In genomic region chr5:128199104-128199503, GRCh38 we compare ENCODE assay signal across 13 cellular contexts.
DNase-seq lines count a peak whose midpoint lies in the region; ATAC-seq, FAIRE-seq and TF ChIP-seq lines count a peak whose summit lies in the region.
"Had no signal": no experiment of that assay in that cellular context is flagged by ENCODE, and none has a peak within 500 bp of the region (broad histone marks: within the 10 kb centered on the region; RNA-seq: fewer than 3 reads in every experiment).

No MANE protein-coding gene starts in this region.

- FAIRE-seq in endothelial cell of umbilical vein (lab: Jason Lieb, UNC), result peak; percentile 72
- FAIRE-seq: keratinocyte had no signal

- POLR2A ChIA-PET in endothelial cell of umbilical vein (lab: Charles Lee), result no interaction called here

- no peak overlapping the region for H3K4ac ChIP-seq in neuronal stem cell (ENCODE audit: low read length)

- H3K9ac ChIP-seq in endothelial cell of umbilical vein (replicated peaks; ENCODE audit: extremely low read depth, insufficient read depth, low read length) (no peak overlapping the region), neuronal stem cell (ENCODE audit: low read depth, low read length, poor library complexity) (no peak overlapping the region)

- H3K14ac ChIP-seq in neuronal stem cell (ENCODE audit: low read length), result no peak overlapping the region

- H4K20me1 ChIP-seq in endothelial cell of umbilical vein (replicated peaks; ENCODE audit: control insufficient read depth, extremely low read depth, insufficient read depth, low read length), result no peaks in the 10 kb centered on the region

- H3K9me1 ChIP-seq in endothelial cell of umbilical vein (replicated peaks; ENCODE audit: control insufficient read depth, extremely low read depth, insufficient read depth, low read length), result no peaks in the 10 kb centered on the region

- H3K18ac ChIP-seq in neuronal stem cell (ENCODE audit: low read length), result no peak overlapping the region

- TF ChIP-seq POLR2A in endothelial cell of umbilical vein (IDR thresholded peaks at IDR 0.05; ENCODE audit: low read depth, low read length), result no peak
- TF ChIP-seq POLR2A in spleen (IDR thresholded peaks at IDR 0.05), result no peak

- no peak overlapping the region for H4K91ac ChIP-seq in neuronal stem cell (ENCODE audit: low read depth, low read length, poor library complexity)

- H3K4me1 ChIP-seq in endothelial cell of umbilical vein (ENCODE audit: control insufficient read depth, extremely low read depth, insufficient read depth, low read length), result peaks cover 10% of the 10 kb centered on the region
- peaks cover 0 to 2% of the 10 kb centered on the region in 2 donors for H3K4me1 ChIP-seq in neuronal stem cell (ENCODE audit: control insufficient read depth in 2 of 2, insufficient read depth in 1 of 2, low read depth in 1 of 2, low read length in 2 of 2)
- peaks cover 5 to 12% (median 8%) of the 10 kb centered on the region in 6 donors for H3K4me1 ChIP-seq in spleen

- CTCF ChIA-PET in endothelial cell of umbilical vein (lab: Charles Lee), result interaction anchor here (0.6 to 6.1 kb wide), 8 partner anchors 38 to 706 kb away, joined by 3 to 79 read pairs (median 4); partner anchors contain the start of gene SLC12A2

- BruUV-seq in endothelial cell of umbilical vein (replicated peaks; lab: Mats Ljungman, UMichigan), result no TSS peak

- dilution Hi-C loops in endothelial cell of umbilical vein (cut with MboI; ENCODE audit: extremely low pct_ligation_motif_present, low sequenced_read_pairs), result no loop called here

- H3K4me3 ChIP-seq in endothelial cell of umbilical vein (replicated peaks in 1 of 3; ENCODE audit: insufficient read depth in 1 of 3, low read depth in 1 of 3, low read length in 3 of 3), result no peak overlapping the region
- H3K4me3 ChIP-seq in neuronal stem cell (ENCODE audit: low read length in 2 of 2), result no peak overlapping the region
- H3K4me3 ChIP-seq in spleen, result no peak overlapping the region
- H3K4me3 ChIP-seq: esophagus squamous epithelium had no signal

- DNase-seq in Daoy (ENCODE audit: low read depth) (peak; percentile 39), NCI-H2196 treated with DMSO at 0.1 percent for 48 hours (lab: John Stamatoyannopoulos, UW; ENCODE audit: unreplicated experiment) (peak; percentile 38), endothelial cell of umbilical vein (ENCODE audit: low read depth, low spot score) (peak; percentile 65), neuronal stem cell (ENCODE audit: low spot score) (no peak), OCI-M2 (lab: John Stamatoyannopoulos, UW; ENCODE audit: unreplicated experiment) (no peak), spleen (no peak), SIG-M5 treated with dmso at 0.1 percent for 504 hours (lab: John Stamatoyannopoulos, UW; ENCODE audit: unreplicated experiment) (no peak)
- DNase-seq: aorta, esophagus squamous epithelium, NCI-H345, Right ventricle myocardium superior had no signal

- H2BK120ac ChIP-seq in neuronal stem cell (ENCODE audit: low read depth, low read length), result no peak overlapping the region

- H2BK12ac ChIP-seq in neuronal stem cell (ENCODE audit: low read length), result no peak overlapping the region

- H3K79me1 ChIP-seq in neuronal stem cell (ENCODE audit: low read depth, low read length), result no peaks in the 10 kb centered on the region

- H2AFZ ChIP-seq in endothelial cell of umbilical vein (ENCODE audit: low read depth, low read length) (no peak overlapping the region), neuronal stem cell (ENCODE audit: low read length) (no peak overlapping the region)

- intact Hi-C loops in endothelial cell of umbilical vein (cut with micrococcal nuclease), result no loop called here
- intact Hi-C loops in spleen (cut with DNase I; ENCODE audit: low total_unique reads), result no loop called here

- H3K23ac ChIP-seq in neuronal stem cell (ENCODE audit: low read depth, low read length, poor library complexity), result no peak overlapping the region

- H3K79me2 ChIP-seq in endothelial cell of umbilical vein (ENCODE audit: control insufficient read depth, insufficient read depth, low read length), result no peaks in the 10 kb centered on the region

- no peak for ATAC-seq in HG03039 (IDR thresholded peaks at IDR 0.05; ENCODE audit: unreplicated experiment)

- no peak overlapping the region for H2BK15ac ChIP-seq in neuronal stem cell (ENCODE audit: low read length)

- WGBS in neuronal stem cell (ENCODE audit: extremely low coverage in 2 of 2, insufficient read length in 2 of 2, insufficient replicate concordance in 1 of 2), 2 donors, result no CpG with 5 or more reads among the region's 4 CpGs
- 90 to 96% (median 96%) methylated on average over 4 of the region's 4 CpGs for WGBS in spleen, 5 donors

- no peak overlapping the region for H2BK5ac ChIP-seq in neuronal stem cell (ENCODE audit: low read length)

- TF ChIP-seq CTCF in endothelial cell of umbilical vein (IDR thresholded peaks at IDR 0.05; ENCODE audit: extremely low read depth in 1 of 2, insufficient read depth in 1 of 2, low read depth in 1 of 2, low read length in 2 of 2), result no peak
- no peak for TF ChIP-seq CTCF in spleen (IDR thresholded peaks at IDR 0.05 in 8 of 11, conservative IDR thresholded peaks at IDR 0.05 in 3 of 11)

- peak overlapping the region; percentile 41 for H2AK5ac ChIP-seq in neuronal stem cell (ENCODE audit: low read depth, low read length)

- H3K4me2 ChIP-seq in endothelial cell of umbilical vein (ENCODE audit: insufficient read depth, low read length) (peak overlapping the region; percentile 25), neuronal stem cell (ENCODE audit: insufficient read depth, low read length, poor library complexity, severe bottlenecking) (no peak overlapping the region)

- H3K36me3 ChIP-seq in endothelial cell of umbilical vein (ENCODE audit: control insufficient read depth in 2 of 2, extremely low read depth in 1 of 2, insufficient read depth in 2 of 2, low read length in 2 of 2) (no peaks in the 10 kb centered on the region), neuronal stem cell (replicated peaks in 1 of 2; ENCODE audit: control insufficient read depth in 2 of 2, insufficient read depth in 2 of 2, low read length in 2 of 2) (no peaks in the 10 kb centered on the region), spleen (peaks cover 0 to 4% (median 0%) of the 10 kb centered on the region in 6 donors)
- H3K36me3 ChIP-seq: esophagus squamous epithelium had no signal

- H3K27me3 ChIP-seq in endothelial cell of umbilical vein (ENCODE audit: control insufficient read depth in 2 of 2, insufficient read depth in 2 of 2, low read length in 2 of 2) (no peaks in the 10 kb centered on the region), neuronal stem cell (ENCODE audit: control insufficient read depth in 3 of 3, insufficient read depth in 3 of 3, low read depth in 1 of 3, low read length in 3 of 3) (no peaks in the 10 kb centered on the region), spleen (replicated peaks in 1 of 7) (peaks cover 0 to 4% (median 0%) of the 10 kb centered on the region in 7 donors)

- H4K8ac ChIP-seq in neuronal stem cell (ENCODE audit: low read depth, low read length), result no peak overlapping the region

- H3K27ac ChIP-seq in endothelial cell of umbilical vein (ENCODE audit: insufficient read depth, low read depth, low read length), result peak overlapping the region; percentile 38
- H3K27ac ChIP-seq in neuronal stem cell (replicated peaks; ENCODE audit: low read length), result no peak overlapping the region
- H3K27ac ChIP-seq in spleen, result no peak overlapping the region

- H3K9me3 ChIP-seq in endothelial cell of umbilical vein (replicated peaks; ENCODE audit: control insufficient read depth, insufficient read depth, low read length) (no peaks in the 10 kb centered on the region), neuronal stem cell (replicated peaks in 1 of 2; ENCODE audit: control insufficient read depth in 2 of 2, insufficient read depth in 1 of 2, low read depth in 1 of 2, low read length in 2 of 2) (no peaks in the 10 kb centered on the region), spleen (no peaks in the 10 kb centered on the region)
- H3K9me3 ChIP-seq: esophagus squamous epithelium had no signal

TF ChIP-seq in endothelial cell of umbilical vein, 7 proteins besides CTCF, POLR2A, EP300 and RAD21:
- no peak for TF ChIP-seq MAX (IDR thresholded peaks at IDR 0.05; ENCODE audit: insufficient read depth, insufficient read length)
- peak; percentile 42 for TF ChIP-seq FOS (IDR thresholded peaks at IDR 0.05; ENCODE audit: borderline replicate concordance, insufficient read depth, low read length)
- TF ChIP-seq JUN (IDR thresholded peaks at IDR 0.05; ENCODE audit: borderline replicate concordance, insufficient read depth, insufficient read length, low read depth), result peak; percentile 41

Comparison
In these comparisons a context has a peak if more than half of its experiments do, and no peak if none do; other contexts are left out.
1. DNase-seq: peak in Daoy (single experiment), NCI-H2196 treated with DMSO at 0.1 percent for 48 hours (single experiment) and endothelial cell of umbilical vein (single experiment); none in neuronal stem cell (single experiment), OCI-M2 (single experiment), spleen (single experiment) and SIG-M5 treated with dmso at 0.1 percent for 504 hours (single experiment).